ENCODE assay signal across 9 cellular contexts in genomic region chr11:96061730-96062524, GRCh38.
A peak's percentile ranks its signal among the peaks of the same experiment; 100 is the strongest.
DNase-seq lines count a peak whose midpoint lies in the region; ATAC-seq, FAIRE-seq and TF ChIP-seq lines count a peak whose summit lies in the region.
"Had no signal": no experiment of that assay in that cellular context is flagged by ENCODE, and none has a peak within 500 bp of the region (broad histone marks: within the 10 kb centered on the region; RNA-seq: fewer than 3 reads in every experiment).

No MANE protein-coding gene starts in this region.

- no peaks in the 10 kb centered on the region for H3K27me3 Mint-ChIP-seq in central memory CD8-positive, alpha-beta T cell

- TF ChIP-seq CTCF in HepG2 (CRISPR knock-in tag; IDR thresholded peaks at IDR 0.05) (no peak), right lobe of liver (IDR thresholded peaks at IDR 0.05) (no peak), thoracic aorta (IDR thresholded peaks at IDR 0.05) (no peak)

- H3K36me3 Mint-ChIP-seq in central memory CD8-positive, alpha-beta T cell (ENCODE audit: insufficient read depth), result peaks cover 4% of the 10 kb centered on the region

- POLR2A ChIA-PET in HepG2 (lab: Yijun Ruan, JAX), result interaction anchor here (0.8 kb wide), 1 partner anchor 328 kb away, joined by 5 read pairs; the partner anchor contains the start of genes CCDC82 and JRKL

- no peaks in the 10 kb centered on the region for H4K20me1 ChIP-seq in HepG2 (ENCODE audit: insufficient read depth, low read length)

- intact Hi-C loops in HepG2 (cut with micrococcal nuclease; ENCODE audit: unreplicated experiment), result no loop called here
- intact Hi-C loops in right lobe of liver (cut with DNase I), result no loop called here

- H3K4me1 ChIP-seq in HepG2 (ENCODE audit: insufficient read depth, low read length), result peaks cover 42% of the 10 kb centered on the region
- H3K4me1 ChIP-seq in right lobe of liver, result no peaks in the 10 kb centered on the region
- peaks cover 3 to 47% of the 10 kb centered on the region in 2 donors for H3K4me1 ChIP-seq in thoracic aorta (ENCODE audit: control insufficient read depth in 1 of 2, low read depth in 2 of 2)

- ATAC-seq in HepG2, result peak; percentile 91
- ATAC-seq in right lobe of liver, result no peak
- peak; percentile 84 for ATAC-seq in central memory CD8-positive, alpha-beta T cell (replicated peaks; ENCODE audit: extremely low read depth, poor library complexity, severe bottlenecking)
- ATAC-seq in thoracic aorta (ENCODE audit: insufficient number of reproducible peaks, low FRiP score, low read depth), result peak; percentile 65

- no peak overlapping the region for H3K9ac ChIP-seq in HepG2 (ENCODE audit: insufficient read depth, low read depth, low read length)

- H3K36me3 ChIP-seq in HepG2 (replicated peaks in 1 of 2; ENCODE audit: control insufficient read depth in 1 of 2, insufficient read depth in 2 of 2, low read length in 2 of 2) (peaks cover 1 to 13% of the 10 kb centered on the region in 2 experiments; a peak in 4 of 5 replicates), right lobe of liver (no peaks in the 10 kb centered on the region), thoracic aorta (no peaks in the 10 kb centered on the region)

- no peaks in the 10 kb centered on the region for H3K9me3 Mint-ChIP-seq in central memory CD8-positive, alpha-beta T cell

- peaks cover 18% of the 10 kb centered on the region for H3K4me1 Mint-ChIP-seq in central memory CD8-positive, alpha-beta T cell

- BruUV-seq in HepG2 (replicated peaks; lab: Mats Ljungman, UMichigan), result no TSS peak

- H3K27ac ChIP-seq in HepG2 (ENCODE audit: extremely low read length, insufficient read depth, low read length), result peak overlapping the region; percentile 40
- H3K27ac ChIP-seq in right lobe of liver, result no peak overlapping the region
- H3K27ac ChIP-seq in thoracic aorta, result no peak overlapping the region
- H3K27ac ChIP-seq in substantia nigra (ENCODE audit: low read depth, low read length, poor library complexity, severe bottlenecking), result no peak overlapping the region

- no peak overlapping the region for H2AFZ ChIP-seq in HepG2 (ENCODE audit: low read length)

- H3K27me3 ChIP-seq in HepG2 (ENCODE audit: control insufficient read depth in 1 of 2, insufficient read depth in 2 of 2, low read length in 2 of 2) (no peaks in the 10 kb centered on the region), right lobe of liver (no peaks in the 10 kb centered on the region), thoracic aorta (replicated peaks; ENCODE audit: insufficient read depth) (no peaks in the 10 kb centered on the region)

- TF ChIP-seq EP300 in HepG2 (IDR thresholded peaks at IDR 0.05; ENCODE audit: low read depth in 2 of 2, low read length in 2 of 2) (no peak), HepG2 (CRISPR knock-in tag; IDR thresholded peaks at IDR 0.05; ENCODE audit: borderline replicate concordance) (no peak)

- in situ Hi-C loops in HepG2 (cut with HindIII; ENCODE audit: extremely low pct_ligation_motif_present, low pct_unique_long_range_greater_than_20kb), result no loop called here

- CTCF ChIA-PET in HepG2 (lab: Yijun Ruan, JAX; ENCODE audit: low intra/inter-chr PET ratio, low total read pairs), result no interaction called here

- H3K4me2 ChIP-seq in HepG2 (ENCODE audit: low read depth, low read length), result no peak overlapping the region; the same call in 1 of the 2 replicates

- no peak overlapping the region for H3K4me3 ChIP-seq in HepG2 (replicated peaks in 1 of 3; ENCODE audit: insufficient read depth in 1 of 3, low read depth in 2 of 3, low read length in 3 of 3)
- no peak overlapping the region for H3K4me3 ChIP-seq in right lobe of liver
- H3K4me3 ChIP-seq in thoracic aorta, result no peak overlapping the region

- 99% methylated on average over 3 of the region's 3 CpGs for WGBS in HepG2 (ENCODE audit: low lambda C conversion rate)
- WGBS in right lobe of liver (ENCODE audit: insufficient coverage, low coverage, low lambda C conversion rate, missing lambda C conversion rate), result 66% methylated on average over 3 of the region's 3 CpGs

- no peak overlapping the region for H3K27ac Mint-ChIP-seq in central memory CD8-positive, alpha-beta T cell (ENCODE audit: low read depth)

- TF ChIP-seq POLR2A in HepG2 (IDR thresholded peaks at IDR 0.05; ENCODE audit: insufficient read depth in 1 of 2, low read depth in 2 of 2, low read length in 2 of 2), result no peak
- TF ChIP-seq POLR2A in right lobe of liver (IDR thresholded peaks at IDR 0.05), result no peak

- FAIRE-seq in HepG2 (lab: Jason Lieb, UNC), result no peak
- no peak for FAIRE-seq in GM19239 (lab: Jason Lieb, UNC)

- H3K9me3 ChIP-seq in HepG2 (ENCODE audit: low read length), result no peaks in the 10 kb centered on the region
- H3K9me3 ChIP-seq in right lobe of liver, result no peaks in the 10 kb centered on the region
- no peaks in the 10 kb centered on the region for H3K9me3 ChIP-seq in thoracic aorta

- no peak overlapping the region for H3K4me3 Mint-ChIP-seq in central memory CD8-positive, alpha-beta T cell

- DNase-seq in HepG2 (ENCODE audit: low spot score) (peak; percentile 56), right lobe of liver (no peak), HS-5 (ENCODE audit: low read depth) (peak; percentile 39), thoracic aorta (ENCODE audit: low spot score) (no peak), substantia nigra (lab: John Stamatoyannopoulos, UW) (no peak), GM19239 (ENCODE audit: insufficient read length, low spot score) (no peak), NCI-H2029 (lab: John Stamatoyannopoulos, UW) (no peak)
- no peak for DNase-seq in central memory CD8-positive, alpha-beta T cell (ENCODE audit: low spot score in 2 of 2)
- DNase-seq: COR-L47 had no signal

- peaks cover 3% of the 10 kb centered on the region for H3K79me2 ChIP-seq in HepG2 (ENCODE audit: insufficient read depth, low read length)

- TF ChIP-seq RAD21 in HepG2 (CRISPR knock-in tag; IDR thresholded peaks at IDR 0.05), result no peak

TF ChIP-seq in HepG2, 621 proteins besides CTCF, POLR2A, EP300 and RAD21 (continues in another document):
- no peak for TF ChIP-seq SIN3A (IDR thresholded peaks at IDR 0.05; ENCODE audit: borderline replicate concordance, low read depth, low read length)
- TF ChIP-seq ARID4A (CRISPR knock-in tag; IDR thresholded peaks at IDR 0.05; ENCODE audit: borderline replicate concordance), result no peak
- no peak for TF ChIP-seq ZNF709 (CRISPR knock-in tag; IDR thresholded peaks at IDR 0.05)
- 0 out of 2 replicates have a peak, but pooled peaks have one; percentile 29 for TF ChIP-seq ELF3 (CRISPR knock-in tag; IDR thresholded peaks at IDR 0.05)
- TF ChIP-seq ZBTB33 (CRISPR knock-in tag; IDR thresholded peaks at IDR 0.05), result no peak
- no peak for TF ChIP-seq THRA (CRISPR knock-in tag; IDR thresholded peaks at IDR 0.05; ENCODE audit: borderline replicate concordance)
- TF ChIP-seq SIX4 (CRISPR knock-in tag; IDR thresholded peaks at IDR 0.05), result no peak
- TF ChIP-seq RBFOX2 (IDR thresholded peaks at IDR 0.05; ENCODE audit: low read depth, low read length), result no peak

Comparison
In these comparisons a context has a peak if more than half of its experiments do, and no peak if none do; other contexts are left out.
1. ATAC-seq: peak in HepG2 (single experiment), central memory CD8-positive, alpha-beta T cell (single experiment) and thoracic aorta (single experiment); none in right lobe of liver (0 of 4).
2. DNase-seq: peak in HepG2 (single experiment) and HS-5 (single experiment); none in right lobe of liver (0 of 3), central memory CD8-positive, alpha-beta T cell (0 of 2), thoracic aorta (single experiment), substantia nigra (0 of 49), GM19239 (single experiment) and NCI-H2029 (single experiment).